In the genomic region with DNA sequence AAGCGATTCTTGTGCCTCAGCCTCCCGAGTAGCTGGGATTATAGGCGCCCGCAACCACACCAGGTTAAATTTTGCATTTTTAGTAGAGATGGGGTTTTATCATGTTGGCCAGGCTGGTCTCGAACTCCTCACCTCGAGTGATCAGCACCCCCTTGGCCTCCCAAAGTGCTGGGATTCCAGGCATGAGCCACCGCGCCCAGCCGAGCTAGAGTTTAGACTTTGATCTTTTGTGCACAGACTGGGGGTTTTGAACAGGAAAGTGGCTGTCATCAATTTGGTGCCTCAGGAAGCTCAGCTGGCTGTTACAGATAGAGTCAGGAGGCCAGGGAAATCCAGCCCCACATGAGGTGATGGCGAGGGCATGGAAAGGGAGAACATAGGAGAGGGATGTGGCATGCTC, we compare ENCODE assay signal across 19 cellular contexts. TPM values are rescaled to one million over a fixed set of nuclear protein-coding genes. Genes with fewer than 3 reads are reported as not detected.
DNase-seq lines count a peak whose midpoint lies in the region; ATAC-seq, FAIRE-seq and TF ChIP-seq lines count a peak whose summit lies in the region.
"Had no signal": no experiment of that assay in that cellular context is flagged by ENCODE, and none has a peak within 500 bp of the region (broad histone marks: within the 10 kb centered on the region; RNA-seq: fewer than 3 reads in every experiment).

No MANE protein-coding gene starts in this region.

- no peak for TF ChIP-seq RAD21 in K562 (CRISPR knock-in tag; conservative IDR thresholded peaks at IDR 0.05 in 1 of 2, IDR thresholded peaks at IDR 0.05 in 1 of 2)

- in situ Hi-C loops in K562 (cut with MboI) = loop anchor here (5.0 kb wide), 1 partner anchor 106 kb away; no protein-coding TSS in a partner anchor

- no peak overlapping the region for H3K27ac ChIP-seq in HEK293 (ENCODE audit: extremely low read depth, low read depth, low read length)
- H3K27ac ChIP-seq in K562 (ENCODE audit: extremely low read depth, low read depth, low read length) = no peak overlapping the region
- H3K27ac ChIP-seq: 22Rv1 had no signal

- no peak for DNase-seq in K562 (ENCODE audit: extremely low read depth in 1 of 4, low spot score in 3 of 4)
- peak; percentile 19 for DNase-seq in islet precursor cell
- DNase-seq in mesenteric fat pad (ENCODE audit: low spot score) = peak; percentile 85
- DNase-seq in activated naive CD4-positive, alpha-beta T cell treated with anti-CD3 and anti-CD28 coated beads, Interleukin-2, amount 10 ng/mL, durations not matched to agents 7 days and 5 days = no peak
- no peak for DNase-seq in H7
- DNase-seq: CD8-positive, alpha-beta T cell; COR-L47; DND-41; GDM1; GOT3; HCEC 1CT had no signal

- no peaks in the 10 kb centered on the region for H3K36me3 Mint-ChIP-seq in activated naive CD4-positive, alpha-beta T cell treated with anti-CD3 and anti-CD28 coated beads, Interleukin-2, amount 10 ng/mL, durations not matched to agents 7 days and 5 days
- H3K36me3 Mint-ChIP-seq: CD14-positive monocyte; CD8-positive, alpha-beta T cell had no signal

- H3K9ac ChIP-seq in K562 (ENCODE audit: insufficient read depth in 1 of 2, low read depth in 2 of 2, low read length in 2 of 2) = no peak overlapping the region

- BruUV-seq in K562 (replicated peaks; lab: Mats Ljungman, UMichigan) = no TSS peak

- H3K4me1 ChIP-seq in HEK293 (ENCODE audit: control insufficient read depth, insufficient read depth, low read length) (peaks cover 5% of the 10 kb centered on the region; the same call in 1 of the 2 replicates), K562 (replicated peaks in 1 of 2; ENCODE audit: control insufficient read depth in 2 of 2, insufficient read depth in 2 of 2, low read length in 2 of 2) (no peaks in the 10 kb centered on the region)

- H3K9me3 ChIP-seq in HEK293 (ENCODE audit: control insufficient read depth, insufficient read depth, low read depth, low read length) (no peaks in the 10 kb centered on the region), K562 (replicated peaks; ENCODE audit: control insufficient read depth, insufficient read depth, low read depth, low read length) (no peaks in the 10 kb centered on the region)

- no peak overlapping the region for H3K4me3 Mint-ChIP-seq in activated naive CD4-positive, alpha-beta T cell treated with anti-CD3 and anti-CD28 coated beads, Interleukin-2, amount 10 ng/mL, durations not matched to agents 7 days and 5 days
- H3K4me3 Mint-ChIP-seq: CD14-positive monocyte; CD8-positive, alpha-beta T cell had no signal

- FAIRE-seq in K562 (lab: Jason Lieb, UNC) = no peak
- FAIRE-seq: D721Med, GM12892, GM19239 had no signal

- CTCF ChIA-PET in HEK293 (lab: Yijun Ruan, JAX) (interaction anchor here (0.7 to 10.5 kb wide), 5 partner anchors 9 to 290 kb away, joined by 3 to 176 read pairs (median 6); no protein-coding TSS in a partner anchor), K562 (lab: Yijun Ruan, JAX; ENCODE audit: low intra/inter-chr PET ratio) (no interaction called here)
- CTCF ChIA-PET in activated naive CD4-positive, alpha-beta T cell treated with anti-CD3 and anti-CD28 coated beads, Interleukin-2, amount 10 ng/mL, durations not matched to agents 7 days and 5 days (lab: Charles Lee) = interaction anchor here (1.8 kb wide), 1 partner anchor 107 kb away, joined by 8 read pairs; no protein-coding TSS in a partner anchor

- H3K36me3 ChIP-seq in HEK293 (ENCODE audit: control insufficient read depth in 2 of 2, insufficient read depth in 1 of 2, low read length in 2 of 2) = no peaks in the 10 kb centered on the region
- no peaks in the 10 kb centered on the region for H3K36me3 ChIP-seq in K562 (ENCODE audit: control insufficient read depth, insufficient read depth, low read length)
- H3K36me3 ChIP-seq in H7 (replicated peaks; ENCODE audit: control insufficient read depth, insufficient read depth, low read length) = no peaks in the 10 kb centered on the region

- POLR2A ChIA-PET in HEK293 (lab: Yijun Ruan, JAX) = interaction anchor here (1.0 to 1.4 kb wide), 2 partner anchors 19 to 20 kb away, joined by 3 to 5 read pairs; a partner anchor contains a TSS
- POLR2A ChIA-PET in K562 (lab: Yijun Ruan, JAX) = interaction anchor here (0.7 to 1.3 kb wide), 4 partner anchors 10 to 48 kb away, joined by 3 read pairs; no protein-coding TSS in a partner anchor

- H2AFZ ChIP-seq in K562 (ENCODE audit: low read depth, low read length) = no peak overlapping the region

- 58% methylated on average over 10 of the region's 10 CpGs for WGBS in K562 (ENCODE audit: insufficient coverage, low coverage, missing lambda C conversion rate)

- H4K20me1 ChIP-seq in K562 (replicated peaks; ENCODE audit: control insufficient read depth, insufficient read depth, low read length) = no peaks in the 10 kb centered on the region; the same call in 1 of the 2 replicates

- no peak overlapping the region for H3K4me3 ChIP-seq in HEK293 (ENCODE audit: low read depth, low read length)
- H3K4me3 ChIP-seq in K562 = no peak overlapping the region
- no peak overlapping the region for H3K4me3 ChIP-seq in H7 (ENCODE audit: insufficient read depth, low read depth, low read length)

- ATAC-seq in K562 = no peak
- no peak for ATAC-seq in HG02973 (IDR thresholded peaks at IDR 0.05; ENCODE audit: unreplicated experiment)
- no peak for ATAC-seq in GM18858 (IDR thresholded peaks at IDR 0.05; ENCODE audit: unreplicated experiment)
- ATAC-seq: CD8-positive, alpha-beta T cell had no signal

- TF ChIP-seq CTCF in HEK293 (tag by site-specific recombination; IDR thresholded peaks at IDR 0.05) (no peak), K562 (IDR thresholded peaks at IDR 0.05 in 2 of 3, conservative IDR thresholded peaks at IDR 0.05 in 1 of 3; ENCODE audit: insufficient read depth in 2 of 3, low read depth in 1 of 3, low read length in 3 of 3) (no peak)

- H3K4me1 Mint-ChIP-seq in activated naive CD4-positive, alpha-beta T cell treated with anti-CD3 and anti-CD28 coated beads, Interleukin-2, amount 10 ng/mL, durations not matched to agents 7 days and 5 days = no peaks in the 10 kb centered on the region

- H3K9me3 Mint-ChIP-seq in activated naive CD4-positive, alpha-beta T cell treated with anti-CD3 and anti-CD28 coated beads, Interleukin-2, amount 10 ng/mL, durations not matched to agents 7 days and 5 days = no peaks in the 10 kb centered on the region
- H3K9me3 Mint-ChIP-seq: CD8-positive, alpha-beta T cell had no signal

- H3K27me3 Mint-ChIP-seq in activated naive CD4-positive, alpha-beta T cell treated with anti-CD3 and anti-CD28 coated beads, Interleukin-2, amount 10 ng/mL, durations not matched to agents 7 days and 5 days = peaks cover 42% of the 10 kb centered on the region

- peaks cover 4 to 12% of the 10 kb centered on the region in 2 experiments; a peak in 4 of 5 replicates for H3K27me3 ChIP-seq in K562 (ENCODE audit: control insufficient read depth in 2 of 2, insufficient read depth in 2 of 2, low read length in 2 of 2)
- H3K27me3 ChIP-seq in H7 (ENCODE audit: control insufficient read depth, insufficient read depth, low read length) = no peaks in the 10 kb centered on the region

- intact Hi-C loops in K562 (cut with micrococcal nuclease) = no loop called here

- H3K27ac Mint-ChIP-seq in activated naive CD4-positive, alpha-beta T cell treated with anti-CD3 and anti-CD28 coated beads, Interleukin-2, amount 10 ng/mL, durations not matched to agents 7 days and 5 days = no peak overlapping the region
- H3K27ac Mint-ChIP-seq: CD14-positive monocyte; CD8-positive, alpha-beta T cell had no signal

- no peaks in the 10 kb centered on the region for H3K9me1 ChIP-seq in K562 (ENCODE audit: control insufficient read depth, insufficient read depth, low read length)

- no peak for TF ChIP-seq EP300 in K562 (IDR thresholded peaks at IDR 0.05; ENCODE audit: low read length)

- no peak for TF ChIP-seq POLR2A in K562 (conservative IDR thresholded peaks at IDR 0.05)

- no peaks in the 10 kb centered on the region for H3K79me2 ChIP-seq in K562 (ENCODE audit: control insufficient read depth, insufficient read depth, low read length)

- no peak overlapping the region for H3K4me2 ChIP-seq in K562 (ENCODE audit: insufficient read depth, low read length)

TF ChIP-seq in HEK293, 187 proteins besides CTCF, POLR2A, EP300 and RAD21:
- TF ChIP-seq ZFP37 (tag by site-specific recombination; IDR thresholded peaks at IDR 0.05) (0 out of 2 replicates have a peak, but pooled peaks have one; percentile 8), ZNF302 (tag by site-specific recombination; IDR thresholded peaks at IDR 0.05; ENCODE audit: low read depth) (no peak)

TF ChIP-seq in K562, 482 proteins besides CTCF, POLR2A, EP300 and RAD21:
- TF ChIP-seq ADNP (tag; IDR thresholded peaks at IDR 0.05) (0 out of 2 replicates have a peak, but pooled peaks have one; percentile 11), ZNF354B (CRISPR knock-in tag; IDR thresholded peaks at IDR 0.05) (no peak)

RNA-seq across cellular contexts. Expression of a gene that starts 19.3 kb away (rescaled TPM):
- total RNA-seq in K562 (2011; cell fraction: chromatin; rRNA removed; ENCODE audit: low replicate concordance) = 54.9 and 123 TPM in 2 replicates
- total RNA-seq in K562 (2011; cell fraction: nucleolus; rRNA removed) = 23.8 and 30.0 TPM in 2 replicates
- total RNA-seq in K562 (2011; cell fraction: nucleoplasm; rRNA removed) = 48.5 and 72.4 TPM in 2 replicates
- 16.8 and 17.1 TPM in 2 replicates for total RNA-seq in K562 (2014; rRNA removed)
- 37.7 and 48.0 TPM in 2 replicates for total RNA-seq in K562 (2014; rRNA removed; fragmentation: Illumina TruSeq; extraction: Trizol)
- 30.8 and 34.0 TPM in 2 replicates for total RNA-seq in K562 (2015; rRNA removed; fragmentation: Illumina TruSeq; extraction: Trizol)
- total RNA-seq in K562 (2021) = 56.6 and 61.7 TPM in 2 replicates
- polyA plus RNA-seq in K562 (2011; rRNA removed) = 51.5 and 59.1 TPM in 2 replicates
- 13.6 and 22.2 TPM in 2 replicates for polyA plus RNA-seq in K562 (2011; cell fraction: cytosol; rRNA removed)
- 19.4 and 22.1 TPM in 2 replicates for polyA plus RNA-seq in K562 (2011; cell fraction: nucleus; rRNA removed)
- polyA plus RNA-seq in K562 (2012) = 26.6 and 30.9 TPM in 2 replicates
- 45.4 and 53.2 TPM in 2 replicates for polyA plus RNA-seq in K562 (2014; fragmentation: Illumina TruSeq; extraction: Trizol)
- 10 to 100 TPM; 18.0 to 21.4 TPM for polyA plus RNA-seq in K562 (2014; fragmentation: Nextera tagmentation; extraction: Ambion mirVana)
- 24.1 and 25.4 TPM in 2 replicates for polyA plus RNA-seq in K562 (2014; rRNA removed)
- polyA minus RNA-seq in K562 (2011; rRNA and poly(A)+ RNA removed) = 106 and 117 TPM in 2 replicates
- 41.6 and 62.7 TPM in 2 replicates for polyA minus RNA-seq in K562 (2011; cell fraction: cytosol; rRNA and poly(A)+ RNA removed)
- 31.2 and 42.7 TPM in 2 replicates for polyA minus RNA-seq in K562 (2011; cell fraction: nucleus; rRNA and poly(A)+ RNA removed)
- 57.1 TPM for total RNA-seq in mesenteric fat pad
- 37.6 and 49.9 TPM in 2 replicates for total RNA-seq in H7 (2014; rRNA removed; shearing (Covaris generic))

Comparison
In these comparisons a context has a peak if more than half of its experiments do, and no peak if none do; other contexts are left out.
1. DNase-seq: peak in islet precursor cell (single experiment) and mesenteric fat pad (single experiment); none in K562 (0 of 4), activated naive CD4-positive, alpha-beta T cell treated with anti-CD3 and anti-CD28 coated beads, Interleukin-2, amount 10 ng/mL, durations not matched to agents 7 days and 5 days (single experiment) and H7 (single experiment).